In genomic region chr9:126693428-126693931, GRCh38 we compare ENCODE assay signal across 14 cellular contexts.
"Had no signal": no experiment of that assay in that cellular context is flagged by ENCODE, and none has a peak within 500 bp of the region (broad histone marks: within the 10 kb centered on the region; RNA-seq: fewer than 3 reads in every experiment).

No MANE protein-coding gene starts in this region.

- H3K4me1 Mint-ChIP-seq: nephron had no signal

- ATAC-seq: effector memory CD8-positive, alpha-beta T cell; stimulated activated effector memory CD8-positive, alpha-beta T cell treated with anti-CD3 and anti-CD28 coated beads, Interleukin-12 subunit alpha, Interleukin-12 subunit beta, amount 100 ng/mL, for 72 hours had no signal

- DNase-seq: activated CD4-positive, alpha-beta memory T cell treated with anti-CD3 and anti-CD28 coated beads for 36 hours; activated CD4-positive, CD25-positive, alpha-beta regulatory T cell treated with anti-CD3 and anti-CD28 coated beads, Interleukin-2, amount 50 U/mL, for 72 hours; activated naive CD4-positive, alpha-beta T cell; caudate nucleus; cortex of kidney; effector memory CD8-positive, alpha-beta T cell; hippocampal formation; SHP77 treated with DMSO at 0.1 percent for 48 hours; substantia nigra; transverse colon had no signal

- H3K36me3 Mint-ChIP-seq: activated CD4-positive, alpha-beta memory T cell treated with anti-CD3 and anti-CD28 coated beads for 36 hours; stimulated activated effector memory CD8-positive, alpha-beta T cell treated with anti-CD3 and anti-CD28 coated beads, Interleukin-12 subunit alpha, Interleukin-12 subunit beta, amount 100 ng/mL, for 72 hours had no signal

- H3K36me3 ChIP-seq: transverse colon had no signal

- H3K9me3 Mint-ChIP-seq: activated CD4-positive, alpha-beta memory T cell treated with anti-CD3 and anti-CD28 coated beads for 36 hours; activated T-helper 1 cell treated with anti-CD3 and anti-CD28 coated beads, Interleukin-12 subunit alpha, Interleukin-12 subunit beta, Interleukin-2, Interleukin-4 antibody, amounts not matched to agents 30 ng/mL and 10 ng/mL and 1 ng/mL, durations not matched to agents 14 hours and 24 hours and 36 hours; effector memory CD8-positive, alpha-beta T cell; nephron; stimulated activated effector memory CD8-positive, alpha-beta T cell treated with anti-CD3 and anti-CD28 coated beads, Interleukin-12 subunit alpha, Interleukin-12 subunit beta, amount 100 ng/mL, for 72 hours had no signal

- H3K9me3 ChIP-seq: transverse colon had no signal

- H3K4me3 Mint-ChIP-seq: activated CD4-positive, alpha-beta memory T cell treated with anti-CD3 and anti-CD28 coated beads for 36 hours; activated T-helper 1 cell treated with anti-CD3 and anti-CD28 coated beads, Interleukin-12 subunit alpha, Interleukin-12 subunit beta, Interleukin-2, Interleukin-4 antibody, amounts not matched to agents 30 ng/mL and 10 ng/mL and 1 ng/mL, durations not matched to agents 14 hours and 24 hours and 36 hours; effector memory CD8-positive, alpha-beta T cell; nephron; stimulated activated effector memory CD8-positive, alpha-beta T cell treated with anti-CD3 and anti-CD28 coated beads, Interleukin-12 subunit alpha, Interleukin-12 subunit beta, amount 100 ng/mL, for 72 hours had no signal

- H3K4me3 ChIP-seq: skin epidermis, transverse colon had no signal

- H3K27ac ChIP-seq: skin epidermis, transverse colon had no signal

- H3K4me1 ChIP-seq: transverse colon had no signal
